25 cellular contexts compared by ENCODE assay signal in genomic region chr5:99878830-99879229, GRCh38.
"Had no signal": no experiment of that assay in that cellular context is flagged by ENCODE, and none has a peak within 500 bp of the region (broad histone marks: within the 10 kb centered on the region; RNA-seq: fewer than 3 reads in every experiment).

No MANE protein-coding gene starts in this region.

- H3K36me3 ChIP-seq: adrenal gland, breast epithelium, Peyer's patch had no signal

- H3K27ac Mint-ChIP-seq: activated CD4-positive, alpha-beta T cell treated with anti-CD3 and anti-CD28 coated beads for 36 hours; activated CD8-positive, alpha-beta T cell treated with anti-CD3 and anti-CD28 coated beads for 36 hours; activated naive CD8-positive, alpha-beta T cell treated with anti-CD3 and anti-CD28 coated beads, Interleukin-2, amount 10 ng/mL, durations not matched to agents 7 days and 5 days; activated T-cell treated with anti-CD3 and anti-CD28 coated beads, Interleukin-2, amount 50 U/mL, for 72 hours; activated T-helper 2 cell treated with anti-CD3 and anti-CD28 coated beads, Interferon-gamma antibody, Interleukin-2, Interleukin-4, amounts not matched to agents 10 μg/mL and 5 μg/mL and 100 μg/mL, durations not matched to agents 14 hours and 24 hours and 36 hours had no signal

- H3K27me3 Mint-ChIP-seq: activated CD4-positive, alpha-beta T cell treated with anti-CD3 and anti-CD28 coated beads for 36 hours; activated CD8-positive, alpha-beta T cell treated with anti-CD3 and anti-CD28 coated beads for 36 hours; activated naive CD8-positive, alpha-beta T cell treated with anti-CD3 and anti-CD28 coated beads, Interleukin-2, amount 10 ng/mL, durations not matched to agents 7 days and 5 days had no signal

- ATAC-seq: activated CD4-positive, alpha-beta T cell treated with anti-CD3 and anti-CD28 coated beads for 36 hours; activated CD8-positive, alpha-beta T cell treated with anti-CD3 and anti-CD28 coated beads for 36 hours; activated T-cell treated with anti-CD3 and anti-CD28 coated beads, Interleukin-2, amount 50 U/mL, for 72 hours; K562 had no signal

- H3K27ac ChIP-seq: adrenal gland, breast epithelium, Peyer's patch, RWPE1, VCaP had no signal

- H3K4me3 Mint-ChIP-seq: activated CD4-positive, alpha-beta T cell treated with anti-CD3 and anti-CD28 coated beads for 36 hours; activated CD8-positive, alpha-beta T cell treated with anti-CD3 and anti-CD28 coated beads for 36 hours; activated naive CD8-positive, alpha-beta T cell treated with anti-CD3 and anti-CD28 coated beads, Interleukin-2, amount 10 ng/mL, durations not matched to agents 7 days and 5 days; activated T-cell treated with anti-CD3 and anti-CD28 coated beads, Interleukin-2, amount 50 U/mL, for 72 hours had no signal

- H3K9me3 ChIP-seq: adrenal gland, breast epithelium, Peyer's patch had no signal

- H3K36me3 Mint-ChIP-seq: activated naive CD8-positive, alpha-beta T cell treated with anti-CD3 and anti-CD28 coated beads, Interleukin-2, amount 10 ng/mL, durations not matched to agents 7 days and 5 days had no signal

- H3K4me3 ChIP-seq: adrenal gland, breast epithelium, K562, Peyer's patch had no signal

- H3K4me1 ChIP-seq: adrenal gland, breast epithelium, Peyer's patch had no signal

- H3K9me3 Mint-ChIP-seq: activated CD8-positive, alpha-beta T cell treated with anti-CD3 and anti-CD28 coated beads for 36 hours; activated naive CD8-positive, alpha-beta T cell treated with anti-CD3 and anti-CD28 coated beads, Interleukin-2, amount 10 ng/mL, durations not matched to agents 7 days and 5 days; activated T-helper 2 cell treated with anti-CD3 and anti-CD28 coated beads, Interferon-gamma antibody, Interleukin-2, Interleukin-4, amounts not matched to agents 10 μg/mL and 5 μg/mL and 100 μg/mL, durations not matched to agents 14 hours and 24 hours and 36 hours had no signal

- DNase-seq: activated CD8-positive, alpha-beta memory T cell treated with anti-CD3 and anti-CD28 coated beads, Interleukin-2, amount 50 U/mL, for 4 hours; activated CD8-positive, alpha-beta T cell treated with anti-CD3 and anti-CD28 coated beads for 36 hours; activated naive CD4-positive, alpha-beta T cell treated with anti-CD3 and anti-CD28 coated beads, Interleukin-2, amount 50 U/mL, for 16 hours; activated naive CD8-positive, alpha-beta T cell treated with anti-CD3 and anti-CD28 coated beads, Interleukin-2, amount 10 ng/mL, durations not matched to agents 7 days and 5 days; activated T-cell treated with anti-CD3 and anti-CD28 coated beads, Interleukin-2, amount 50 U/mL, for 72 hours; adrenal gland; anterior cingulate cortex; central memory CD4-positive, alpha-beta T cell; Karpas-422; NCI-H1105 treated with DMSO at 0.1 percent for 48 hours; NCI-H1436 treated with DMSO at 0.1 percent for 48 hours; NCI-H187; NCI-H2081; NCI-H510A treated with DMSO at 0.1 percent for 48 hours; NCI-H69; SHP77 treated with DMSO at 0.1 percent for 48 hours; T-helper 2 cell; T1000 had no signal

- H3K4me1 Mint-ChIP-seq: activated CD4-positive, alpha-beta T cell treated with anti-CD3 and anti-CD28 coated beads for 36 hours; activated naive CD8-positive, alpha-beta T cell treated with anti-CD3 and anti-CD28 coated beads, Interleukin-2, amount 10 ng/mL, durations not matched to agents 7 days and 5 days had no signal

- H3K27me3 ChIP-seq: adrenal gland, breast epithelium, Peyer's patch had no signal
